In the genomic region with DNA sequence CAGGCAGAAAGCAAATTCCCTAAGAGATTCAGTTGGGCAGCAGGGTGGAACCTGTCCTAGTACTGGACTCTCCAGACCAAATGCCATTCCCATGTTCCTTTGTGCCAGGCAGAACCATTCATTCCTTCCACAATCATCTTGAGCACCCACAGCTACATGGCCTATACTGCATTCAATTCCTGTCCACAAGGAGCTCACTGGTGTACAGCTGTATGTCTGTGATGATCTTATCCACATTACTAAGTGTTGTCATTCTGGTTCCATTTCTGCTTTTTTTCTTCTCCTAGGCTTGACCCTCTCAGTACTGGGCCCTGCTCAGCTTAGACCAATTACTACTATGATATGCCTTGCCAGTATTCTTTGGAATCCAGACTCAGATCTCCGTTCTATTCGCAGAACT, we compare ENCODE assay signal across 22 cellular contexts. TPM values are rescaled to one million over a fixed set of nuclear protein-coding genes. Genes with fewer than 3 reads are reported as not detected.
DNase-seq lines count a peak whose midpoint lies in the region; ATAC-seq, FAIRE-seq and TF ChIP-seq lines count a peak whose summit lies in the region.
"Had no signal": no experiment of that assay in that cellular context is flagged by ENCODE, and none has a peak within 500 bp of the region (broad histone marks: within the 10 kb centered on the region; RNA-seq: fewer than 3 reads in every experiment).

No MANE protein-coding gene starts in this region.

- no peak overlapping the region for H3K9ac ChIP-seq in HepG2 (ENCODE audit: insufficient read depth, low read depth, low read length)

- peaks cover 95% of the 10 kb centered on the region for H4K20me1 ChIP-seq in HepG2 (ENCODE audit: insufficient read depth, low read length)

- H3K4me3 ChIP-seq in HepG2 (replicated peaks in 1 of 3; ENCODE audit: insufficient read depth in 1 of 3, low read depth in 2 of 3, low read length in 3 of 3): no peak overlapping the region
- H3K4me3 ChIP-seq: hepatocyte, pancreas, sigmoid colon, tibial artery had no signal

- no peak overlapping the region for H3K4me2 ChIP-seq in HepG2 (ENCODE audit: low read depth, low read length)
- H3K4me2 ChIP-seq: hepatocyte had no signal

- H3K27me3 Mint-ChIP-seq in T-helper 17 cell: no peaks in the 10 kb centered on the region
- H3K27me3 Mint-ChIP-seq: activated CD4-positive, alpha-beta memory T cell treated with anti-CD3 and anti-CD28 coated beads, Interleukin-2, amount 10 ng/mL, durations not matched to agents 7 days and 5 days; dendritic cell treated with granulocyte-macrophage colony-stimulating factor and Interleukin-4, amounts not matched to agents 40 ng/mL and 50 ng/mL, for 4 days; naive B cell had no signal

- no peak for TF ChIP-seq POLR2A in GM12891 (IDR thresholded peaks at IDR 0.05; ENCODE audit: low read depth, low read length)
- TF ChIP-seq POLR2A in HepG2 (IDR thresholded peaks at IDR 0.05; ENCODE audit: insufficient read depth in 1 of 2, low read depth in 2 of 2, low read length in 2 of 2): peak in 1 of 2 experiments; percentile 37; a peak in 1 of 4 replicates

- no peak overlapping the region for H2AFZ ChIP-seq in HepG2 (ENCODE audit: low read length)
- H2AFZ ChIP-seq: hepatocyte had no signal

- in situ Hi-C loops in HepG2 (cut with HindIII; ENCODE audit: extremely low pct_ligation_motif_present, low pct_unique_long_range_greater_than_20kb): no loop called here

- peaks cover 100% of the 10 kb centered on the region for H3K79me2 ChIP-seq in HepG2 (ENCODE audit: insufficient read depth, low read length)

- 95% methylated on average over 2 of the region's 2 CpGs for WGBS in HepG2 (ENCODE audit: low lambda C conversion rate)

- peaks cover 79% of the 10 kb centered on the region for H3K4me1 ChIP-seq in HepG2 (ENCODE audit: insufficient read depth, low read length)
- H3K4me1 ChIP-seq: Caco-2, sigmoid colon, tibial artery had no signal

- H3K27me3 ChIP-seq in HepG2 (ENCODE audit: control insufficient read depth in 1 of 2, insufficient read depth in 2 of 2, low read length in 2 of 2): no peaks in the 10 kb centered on the region
- H3K27me3 ChIP-seq: hepatocyte, pancreas, sigmoid colon, tibial artery had no signal

- CTCF ChIA-PET in HepG2 (lab: Yijun Ruan, JAX; ENCODE audit: low intra/inter-chr PET ratio, low total read pairs): no interaction called here

- POLR2A ChIA-PET in HepG2 (lab: Yijun Ruan, JAX): interaction anchor here (1.2 kb wide), 1 partner anchor 12 kb away, joined by 3 read pairs; no protein-coding TSS in a partner anchor

- TF ChIP-seq RAD21 in HepG2 (CRISPR knock-in tag; IDR thresholded peaks at IDR 0.05): no peak

- no peak overlapping the region for H3K27ac ChIP-seq in HepG2 (ENCODE audit: extremely low read length, insufficient read depth, low read length)
- H3K27ac ChIP-seq: hepatocyte, pancreas, sigmoid colon, tibial artery, WERI-Rb-1 had no signal

- no peaks in the 10 kb centered on the region for H3K36me3 Mint-ChIP-seq in T-helper 17 cell (ENCODE audit: low read depth)

- peaks cover 19% of the 10 kb centered on the region for H3K4me1 Mint-ChIP-seq in T-helper 17 cell

- no peak for TF ChIP-seq CTCF in HepG2 (CRISPR knock-in tag; IDR thresholded peaks at IDR 0.05)

- FAIRE-seq in GM12891 (lab: Jason Lieb, UNC) (no peak), HepG2 (lab: Jason Lieb, UNC) (no peak)
- FAIRE-seq: pancreas had no signal

- peak overlapping the region; percentile 64 for H3K4me3 Mint-ChIP-seq in T-helper 17 cell
- H3K4me3 Mint-ChIP-seq: activated CD4-positive, alpha-beta memory T cell treated with anti-CD3 and anti-CD28 coated beads, Interleukin-2, amount 10 ng/mL, durations not matched to agents 7 days and 5 days; dendritic cell treated with granulocyte-macrophage colony-stimulating factor and Interleukin-4, amounts not matched to agents 40 ng/mL and 50 ng/mL, for 4 days had no signal

- peak; percentile 49 for ATAC-seq in GM21447 (IDR thresholded peaks at IDR 0.05; ENCODE audit: unreplicated experiment)
- ATAC-seq in T-helper 17 cell: no peak
- ATAC-seq in HepG2: no peak; the same call in 2 of the 3 replicates

- H3K9me3 ChIP-seq in T-helper 17 cell (ENCODE audit: control insufficient read depth, low read length, poor library complexity, severe bottlenecking): no peaks in the 10 kb centered on the region
- no peaks in the 10 kb centered on the region for H3K9me3 ChIP-seq in HepG2 (ENCODE audit: low read length)
- H3K9me3 ChIP-seq: Caco-2, pancreas, sigmoid colon, tibial artery had no signal

- DNase-seq in GM12891 (ENCODE audit: insufficient read length, low spot score) (no peak), T-helper 17 cell (no peak), HepG2 (ENCODE audit: low spot score) (no peak), DMS53 (lab: John Stamatoyannopoulos, UW) (no peak), NCI-H1930 (lab: John Stamatoyannopoulos, UW) (no peak)
- no peak for DNase-seq in activated CD4-positive, CD25-positive, alpha-beta regulatory T cell (lab: John Stamatoyannopoulos, UW)
- DNase-seq: Caco-2; foreskin fibroblast; mammary epithelial cell; naive B cell; NCI-H1092 treated with DMSO at 0.1 percent for 48 hours; NCI-H510A treated with DMSO at 0.1 percent for 48 hours; pancreas; SHP77; sigmoid colon; stimulated activated naive CD4-positive, alpha-beta T cell treated with Interleukin-2 at 50 U/mL for 16 hours; tibial artery; WERI-Rb-1 had no signal

- BruUV-seq in HepG2 (replicated peaks; lab: Mats Ljungman, UMichigan): no TSS peak

- intact Hi-C loops in HepG2 (cut with micrococcal nuclease; ENCODE audit: unreplicated experiment): no loop called here

- peak overlapping the region; percentile 82 for H3K27ac Mint-ChIP-seq in T-helper 17 cell
- H3K27ac Mint-ChIP-seq: dendritic cell treated with granulocyte-macrophage colony-stimulating factor and Interleukin-4, amounts not matched to agents 40 ng/mL and 50 ng/mL, for 4 days had no signal

- H3K36me3 ChIP-seq in HepG2 (replicated peaks in 1 of 2; ENCODE audit: control insufficient read depth in 1 of 2, insufficient read depth in 2 of 2, low read length in 2 of 2): peaks cover 22 to 65% of the 10 kb centered on the region in 2 experiments
- H3K36me3 ChIP-seq: pancreas, WERI-Rb-1 had no signal

- TF ChIP-seq EP300 in HepG2 (IDR thresholded peaks at IDR 0.05; ENCODE audit: low read depth in 2 of 2, low read length in 2 of 2): no peak
- TF ChIP-seq EP300 in HepG2 (CRISPR knock-in tag; IDR thresholded peaks at IDR 0.05; ENCODE audit: borderline replicate concordance): no peak

TF ChIP-seq in GM12891, 5 proteins besides CTCF, POLR2A, EP300 and RAD21:
- TF ChIP-seq POLR2AphosphoS5 (IDR thresholded peaks at IDR 0.05; ENCODE audit: low read depth, low read length) (no peak), TAF1 (IDR thresholded peaks at IDR 0.05; ENCODE audit: low read depth, low read length) (no peak), SPI1 (IDR thresholded peaks at IDR 0.05; ENCODE audit: low read depth, low read length) (peak; percentile 69), POU2F2 (IDR thresholded peaks at IDR 0.05; ENCODE audit: low read depth, low read length) (no peak)

TF ChIP-seq in HepG2, 621 proteins besides CTCF, POLR2A, EP300 and RAD21:
- peak; percentile 76 for TF ChIP-seq RBM22 (optimal IDR thresholded peaks at IDR 0.05; ENCODE audit: low read length)
- TF ChIP-seq, protein P1, sequence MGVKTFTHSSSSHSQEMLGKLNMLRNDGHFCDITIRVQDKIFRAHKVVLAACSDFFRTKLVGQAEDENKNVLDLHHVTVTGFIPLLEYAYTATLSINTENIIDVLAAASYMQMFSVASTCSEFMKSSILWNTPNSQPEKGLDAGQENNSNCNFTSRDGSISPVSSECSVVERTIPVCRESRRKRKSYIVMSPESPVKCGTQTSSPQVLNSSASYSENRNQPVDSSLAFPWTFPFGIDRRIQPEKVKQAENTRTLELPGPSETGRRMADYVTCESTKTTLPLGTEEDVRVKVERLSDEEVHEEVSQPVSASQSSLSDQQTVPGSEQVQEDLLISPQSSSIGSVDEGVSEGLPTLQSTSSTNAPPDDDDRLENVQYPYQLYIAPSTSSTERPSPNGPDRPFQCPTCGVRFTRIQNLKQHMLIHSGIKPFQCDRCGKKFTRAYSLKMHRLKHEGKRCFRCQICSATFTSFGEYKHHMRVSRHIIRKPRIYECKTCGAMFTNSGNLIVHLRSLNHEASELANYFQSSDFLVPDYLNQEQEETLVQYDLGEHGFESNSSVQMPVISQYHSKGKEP (CRISPR knock-in tag; IDR thresholded peaks at IDR 0.05): no peak

RNA-seq across cellular contexts. Expression of a gene that starts 27.5 kb away (rescaled TPM):
- 9.5 TPM for polyA plus RNA-seq in GM12891 (2012; ENCODE audit: low read depth, missing spikeins)
- 10 to 100 TPM; 14.2 to 19.6 TPM for total RNA-seq in T-helper 17 cell
- total RNA-seq in HepG2 (2016; rRNA removed; fragmentation: Illumina TruSeq; extraction: Trizol): 98.7 and 156 TPM in 2 replicates
- 8.0 and 9.3 TPM in 2 replicates for total RNA-seq in HepG2 (2016; cell fraction: cytosol; rRNA removed; fragmentation: Illumina TruSeq; extraction: Trizol; ENCODE audit: low read depth)
- 92.1 and 154 TPM in 2 replicates for total RNA-seq in HepG2 (2016; cell fraction: insoluble cytoplasmic fraction; rRNA removed; fragmentation: Illumina TruSeq; extraction: Trizol)
- total RNA-seq in HepG2 (2016; cell fraction: membrane; rRNA removed; fragmentation: Illumina TruSeq; extraction: Trizol): 35.4 and 40.1 TPM in 2 replicates
- total RNA-seq in HepG2 (2016; cell fraction: nucleus; rRNA removed; fragmentation: Illumina TruSeq; extraction: Trizol): 183 and 203 TPM in 2 replicates
- polyA plus RNA-seq in HepG2 (2011; rRNA removed): 192 and 236 TPM in 2 replicates
- 99.8 and 148 TPM in 2 replicates for polyA plus RNA-seq in HepG2 (2011; cell fraction: cytosol; rRNA removed)
- polyA plus RNA-seq in HepG2 (2011; cell fraction: nucleus; rRNA removed): 62.7 and 77.6 TPM in 2 replicates
- polyA plus RNA-seq in HepG2 (2012): 214 and 224 TPM in 2 replicates
- polyA plus RNA-seq in HepG2 (2016; cell fraction: cytosol; fragmentation: Illumina TruSeq; extraction: Trizol; ENCODE audit: low read depth): 6.6 and 6.7 TPM in 2 replicates
- polyA plus RNA-seq in HepG2 (2016; cell fraction: insoluble cytoplasmic fraction; fragmentation: Illumina TruSeq; extraction: Trizol; ENCODE audit: low read depth): 106 and 111 TPM in 2 replicates
- polyA plus RNA-seq in HepG2 (2016; cell fraction: membrane; fragmentation: Illumina TruSeq; extraction: Trizol; ENCODE audit: low read depth): 19.3 and 22.4 TPM in 2 replicates
- polyA plus RNA-seq in HepG2 (2016; cell fraction: nucleus; fragmentation: Illumina TruSeq; extraction: Trizol; ENCODE audit: insufficient read depth, low read depth): 218 and 229 TPM in 2 replicates
- polyA minus RNA-seq in HepG2 (2011; rRNA and poly(A)+ RNA removed; ENCODE audit: low replicate concordance): 0.70 and 113 TPM in 2 replicates
- polyA minus RNA-seq in HepG2 (2011; cell fraction: cytosol; rRNA and poly(A)+ RNA removed): 203 TPM in 2 replicates
- polyA minus RNA-seq in HepG2 (2011; cell fraction: nucleus; rRNA and poly(A)+ RNA removed): 222 and 223 TPM in 2 replicates
